In the genomic region with DNA sequence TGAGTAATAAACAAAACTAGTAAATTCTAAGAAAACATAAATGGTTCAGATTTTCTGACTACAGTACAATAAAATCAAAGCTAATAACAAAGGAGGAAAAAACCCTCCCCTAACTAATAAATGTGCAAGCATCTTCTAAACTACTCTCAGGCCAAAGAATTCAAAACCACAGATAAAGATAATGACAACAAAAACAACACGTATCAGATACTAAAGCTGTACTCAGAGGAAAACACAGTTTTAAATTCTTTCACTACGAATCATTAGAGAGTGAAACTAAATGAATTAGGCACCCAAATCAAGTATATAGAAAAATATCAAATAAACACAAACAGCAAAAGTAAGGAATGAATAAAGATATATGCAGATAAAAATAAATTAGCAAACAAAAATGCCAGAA, we compare ENCODE assay signal across 15 cellular contexts.
DNase-seq lines count a peak whose midpoint lies in the region; ATAC-seq, FAIRE-seq and TF ChIP-seq lines count a peak whose summit lies in the region.
"Had no signal": no experiment of that assay in that cellular context is flagged by ENCODE, and none has a peak within 500 bp of the region (broad histone marks: within the 10 kb centered on the region; RNA-seq: fewer than 3 reads in every experiment).

No MANE protein-coding gene starts in this region.

- no peak overlapping the region for H2AFZ ChIP-seq in PC-3 (ENCODE audit: low read length)

- H3K36me3 ChIP-seq in HUES6 (ENCODE audit: control insufficient read depth, insufficient read depth, low read length): no peaks in the 10 kb centered on the region
- H3K36me3 ChIP-seq in bronchial epithelial cell (ENCODE audit: control insufficient read depth, insufficient read depth, low read length): no peaks in the 10 kb centered on the region
- H3K36me3 ChIP-seq in PC-3 (ENCODE audit: low read depth, low read length): no peaks in the 10 kb centered on the region
- H3K36me3 ChIP-seq: BLaER1 treated with 17β-estradiol and CSF1 and Interleukin-3, amounts not matched to agents 10 nM and 100 nM had no signal

- CTCF ChIA-PET in PC-3 (lab: Charles Lee): no interaction called here

- H3K4me1 ChIP-seq in HUES6 (ENCODE audit: control insufficient read depth, insufficient read depth, low read length): peaks cover 15% of the 10 kb centered on the region
- peaks cover 13% of the 10 kb centered on the region for H3K4me1 ChIP-seq in PC-3 (ENCODE audit: insufficient read depth, low read length)
- H3K4me1 ChIP-seq: BLaER1 treated with 17β-estradiol and CSF1 and Interleukin-3, amounts not matched to agents 10 nM and 100 nM had no signal

- no peak overlapping the region for H3K4me3 ChIP-seq in HUES6 (ENCODE audit: low read depth, low read length)
- H3K4me3 ChIP-seq in bronchial epithelial cell (ENCODE audit: low read depth, low read length): no peak overlapping the region
- H3K4me3 ChIP-seq in PC-3 (ENCODE audit: low read length): no peak overlapping the region
- H3K4me3 ChIP-seq: BLaER1 treated with 17β-estradiol and CSF1 and Interleukin-3, amounts not matched to agents 10 nM and 100 nM had no signal

- DNase-seq in bronchial epithelial cell (ENCODE audit: low read depth) (peak; percentile 40), iris pigment epithelial cell (ENCODE audit: low read depth) (peak; percentile 18), dermis blood vessel endothelial cell (no peak), PC-3 (no peak)
- DNase-seq: KG1; NCI-H1092; NCI-H345; NCI-H526 treated with DMSO at 0.1 percent for 48 hours; NK-92 treated with Interleukin-12 subunit alpha and Interleukin-12 subunit beta, amount 100 ng/mL, for 24 hours; OCI-M1 had no signal

- H3K9me3 ChIP-seq in HUES6 (ENCODE audit: control insufficient read depth, insufficient read depth, low read depth, low read length) (no peaks in the 10 kb centered on the region), PC-3 (ENCODE audit: low read length) (no peaks in the 10 kb centered on the region)
- H3K9me3 ChIP-seq: BLaER1 treated with 17β-estradiol and CSF1 and Interleukin-3, amounts not matched to agents 10 nM and 100 nM had no signal

- 0 out of 2 replicates have a peak overlapping the region, but pooled peaks have one; percentile 43 for H3K27ac ChIP-seq in HUES6 (ENCODE audit: low read depth, low read length)
- H3K27ac ChIP-seq in PC-3 (ENCODE audit: low read length): no peak overlapping the region
- H3K27ac ChIP-seq: BLaER1 treated with 17β-estradiol and CSF1 and Interleukin-3, amounts not matched to agents 10 nM and 100 nM had no signal

- no peak for FAIRE-seq in bronchial epithelial cell (lab: Jason Lieb, UNC)
- FAIRE-seq: H54 had no signal

- no peaks in the 10 kb centered on the region for H3K9me2 ChIP-seq in PC-3 (replicated peaks; ENCODE audit: low read length)

- intact Hi-C loops in PC-3 (cut with micrococcal nuclease): no loop called here

- H3K9ac ChIP-seq in HUES6 (ENCODE audit: low read length): no peak overlapping the region
- H3K9ac ChIP-seq in PC-3 (ENCODE audit: low read length): no peak overlapping the region
- H3K9ac ChIP-seq: BLaER1 treated with 17β-estradiol and CSF1 and Interleukin-3, amounts not matched to agents 10 nM and 100 nM had no signal

- BruUV-seq in PC-3 (replicated peaks; lab: Mats Ljungman, UMichigan): no TSS peak

- no peak overlapping the region for H3K4me2 ChIP-seq in PC-3 (ENCODE audit: low read length)
- H3K4me2 ChIP-seq: BLaER1 treated with 17β-estradiol and CSF1 and Interleukin-3, amounts not matched to agents 10 nM and 100 nM had no signal

- ATAC-seq in HG03521 (IDR thresholded peaks at IDR 0.05; ENCODE audit: unreplicated experiment) (no peak), PC-3 (no peak), GM19035 (IDR thresholded peaks at IDR 0.05; ENCODE audit: unreplicated experiment) (no peak)

- no peaks in the 10 kb centered on the region for H3F3A ChIP-seq in PC-3 (ENCODE audit: low read length, unreplicated experiment)

- no peaks in the 10 kb centered on the region for H3K79me2 ChIP-seq in PC-3 (ENCODE audit: low read length)

- POLR2A ChIA-PET in PC-3 (lab: Charles Lee; ENCODE audit: unreplicated experiment): no interaction called here

- H3K27me3 ChIP-seq in HUES6 (ENCODE audit: control insufficient read depth, insufficient read depth, low read length) (no peaks in the 10 kb centered on the region), bronchial epithelial cell (ENCODE audit: control insufficient read depth, insufficient read depth, low read length) (no peaks in the 10 kb centered on the region), PC-3 (ENCODE audit: low read length) (peaks cover 46% of the 10 kb centered on the region)
- H3K27me3 ChIP-seq: BLaER1 treated with 17β-estradiol and CSF1 and Interleukin-3, amounts not matched to agents 10 nM and 100 nM had no signal

- TF ChIP-seq CTCF in bronchial epithelial cell (IDR thresholded peaks at IDR 0.05; ENCODE audit: insufficient read depth, low read length, severe bottlenecking) (no peak), PC-3 (conservative IDR thresholded peaks at IDR 0.05; ENCODE audit: low read depth, low read length) (no peak)

- H4K20me1 ChIP-seq in PC-3 (ENCODE audit: low read length): no peaks in the 10 kb centered on the region
- H4K20me1 ChIP-seq: BLaER1 treated with 17β-estradiol and CSF1 and Interleukin-3, amounts not matched to agents 10 nM and 100 nM had no signal

Comparison
In these comparisons a context has a peak if more than half of its experiments do, and no peak if none do; other contexts are left out.
1. DNase-seq: peak in bronchial epithelial cell (single experiment) and iris pigment epithelial cell (single experiment); none in dermis blood vessel endothelial cell (single experiment) and PC-3 (single experiment).